18 cellular contexts compared by ENCODE assay signal in the genomic region with DNA sequence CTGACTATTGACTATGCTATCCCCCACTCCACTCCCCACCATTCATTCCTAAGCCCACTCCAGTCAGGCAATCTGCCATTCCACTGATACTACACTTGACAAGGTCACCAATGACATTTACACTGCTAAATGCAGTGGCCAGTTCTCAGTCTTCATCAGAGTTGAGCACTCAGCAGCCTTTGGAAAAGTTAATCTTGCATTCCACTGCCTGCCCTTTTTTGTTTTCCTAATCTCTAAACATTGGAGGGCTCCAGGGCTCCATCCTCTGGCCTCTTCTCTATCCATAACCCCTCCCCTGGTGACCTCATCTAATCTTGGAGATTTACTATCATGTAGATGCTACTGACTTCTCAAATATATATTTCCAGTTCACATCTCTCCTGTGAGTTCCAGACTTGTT.
"Had no signal": no experiment of that assay in that cellular context is flagged by ENCODE, and none has a peak within 500 bp of the region (broad histone marks: within the 10 kb centered on the region; RNA-seq: fewer than 3 reads in every experiment).

No MANE protein-coding gene starts in this region.

- H2AFZ ChIP-seq: parathyroid adenoma had no signal

- H3K27ac ChIP-seq: adrenal gland, colonic mucosa, esophagus squamous epithelium, parathyroid adenoma, transverse colon had no signal

- FAIRE-seq: endothelial cell of umbilical vein had no signal

- DNase-seq: activated CD4-positive, alpha-beta T cell treated with anti-CD3 and anti-CD28 coated beads for 1 hour; activated CD4-positive, alpha-beta T cell treated with anti-CD3 and anti-CD28 coated beads, Interleukin-2, amount 50 U/mL, for 4 hours; activated CD8-positive, alpha-beta memory T cell treated with anti-CD3 and anti-CD28 coated beads, Interleukin-2, amount 10 ng/mL, durations not matched to agents 7 days and 5 days; activated naive CD4-positive, alpha-beta T cell treated with anti-CD3 and anti-CD28 coated beads, Interleukin-2, amount 10 ng/mL, durations not matched to agents 7 days and 5 days; activated T-cell treated with anti-CD3 and anti-CD28 coated beads, Interleukin-2, amount 50 U/mL, for 1 hour; adrenal gland; caudate nucleus; colonic mucosa; esophagus squamous epithelium; glutamatergic neuron; T-helper 1 cell; T1000; transverse colon had no signal

- ATAC-seq: activated CD8-positive, alpha-beta memory T cell treated with anti-CD3 and anti-CD28 coated beads, Interleukin-2, amount 10 ng/mL, durations not matched to agents 7 days and 5 days; stimulated activated effector memory CD8-positive, alpha-beta T cell treated with anti-CD3 and anti-CD28 coated beads, Interleukin-12 subunit alpha, Interleukin-12 subunit beta, amount 100 ng/mL, for 72 hours had no signal

- H3K36me3 ChIP-seq: adrenal gland, colonic mucosa, esophagus squamous epithelium, transverse colon had no signal

- H3K27me3 ChIP-seq: adrenal gland, colonic mucosa, esophagus squamous epithelium, transverse colon had no signal

- H3K79me2 ChIP-seq: parathyroid adenoma had no signal

- H3K36me3 Mint-ChIP-seq: stimulated activated effector memory CD8-positive, alpha-beta T cell treated with anti-CD3 and anti-CD28 coated beads, Interleukin-12 subunit alpha, Interleukin-12 subunit beta, amount 100 ng/mL, for 72 hours had no signal

- H3K27ac Mint-ChIP-seq: activated CD8-positive, alpha-beta memory T cell treated with anti-CD3 and anti-CD28 coated beads, Interleukin-2, amount 10 ng/mL, durations not matched to agents 7 days and 5 days; activated naive CD4-positive, alpha-beta T cell treated with anti-CD3 and anti-CD28 coated beads, Interleukin-2, amount 10 ng/mL, durations not matched to agents 7 days and 5 days; activated T-helper 2 cell treated with anti-CD3 and anti-CD28 coated beads, Interferon-gamma antibody, Interleukin-2, Interleukin-4, amounts not matched to agents 10 μg/mL and 5 μg/mL and 100 μg/mL, durations not matched to agents 14 hours and 24 hours and 36 hours; stimulated activated effector memory CD8-positive, alpha-beta T cell treated with anti-CD3 and anti-CD28 coated beads, Interleukin-12 subunit alpha, Interleukin-12 subunit beta, amount 100 ng/mL, for 72 hours had no signal

- H3K27me3 Mint-ChIP-seq: activated CD8-positive, alpha-beta memory T cell treated with anti-CD3 and anti-CD28 coated beads, Interleukin-2, amount 10 ng/mL, durations not matched to agents 7 days and 5 days; activated naive CD4-positive, alpha-beta T cell treated with anti-CD3 and anti-CD28 coated beads, Interleukin-2, amount 10 ng/mL, durations not matched to agents 7 days and 5 days had no signal

- H3K9ac ChIP-seq: parathyroid adenoma had no signal

- H3K4me3 ChIP-seq: adrenal gland, colonic mucosa, esophagus squamous epithelium, lung, transverse colon had no signal

- H3K9me3 Mint-ChIP-seq: activated naive CD4-positive, alpha-beta T cell treated with anti-CD3 and anti-CD28 coated beads, Interleukin-2, amount 10 ng/mL, durations not matched to agents 7 days and 5 days; stimulated activated effector memory CD8-positive, alpha-beta T cell treated with anti-CD3 and anti-CD28 coated beads, Interleukin-12 subunit alpha, Interleukin-12 subunit beta, amount 100 ng/mL, for 72 hours had no signal

- H3K4me1 ChIP-seq: adrenal gland, colonic mucosa, esophagus squamous epithelium, parathyroid adenoma, transverse colon had no signal

- H3K4me3 Mint-ChIP-seq: activated CD8-positive, alpha-beta memory T cell treated with anti-CD3 and anti-CD28 coated beads, Interleukin-2, amount 10 ng/mL, durations not matched to agents 7 days and 5 days; activated naive CD4-positive, alpha-beta T cell treated with anti-CD3 and anti-CD28 coated beads, Interleukin-2, amount 10 ng/mL, durations not matched to agents 7 days and 5 days; stimulated activated effector memory CD8-positive, alpha-beta T cell treated with anti-CD3 and anti-CD28 coated beads, Interleukin-12 subunit alpha, Interleukin-12 subunit beta, amount 100 ng/mL, for 72 hours had no signal

- H3K9me3 ChIP-seq: adrenal gland, colonic mucosa, esophagus squamous epithelium had no signal
